Comparison of ENCODE assay signal across 8 cellular contexts in the genomic region with DNA sequence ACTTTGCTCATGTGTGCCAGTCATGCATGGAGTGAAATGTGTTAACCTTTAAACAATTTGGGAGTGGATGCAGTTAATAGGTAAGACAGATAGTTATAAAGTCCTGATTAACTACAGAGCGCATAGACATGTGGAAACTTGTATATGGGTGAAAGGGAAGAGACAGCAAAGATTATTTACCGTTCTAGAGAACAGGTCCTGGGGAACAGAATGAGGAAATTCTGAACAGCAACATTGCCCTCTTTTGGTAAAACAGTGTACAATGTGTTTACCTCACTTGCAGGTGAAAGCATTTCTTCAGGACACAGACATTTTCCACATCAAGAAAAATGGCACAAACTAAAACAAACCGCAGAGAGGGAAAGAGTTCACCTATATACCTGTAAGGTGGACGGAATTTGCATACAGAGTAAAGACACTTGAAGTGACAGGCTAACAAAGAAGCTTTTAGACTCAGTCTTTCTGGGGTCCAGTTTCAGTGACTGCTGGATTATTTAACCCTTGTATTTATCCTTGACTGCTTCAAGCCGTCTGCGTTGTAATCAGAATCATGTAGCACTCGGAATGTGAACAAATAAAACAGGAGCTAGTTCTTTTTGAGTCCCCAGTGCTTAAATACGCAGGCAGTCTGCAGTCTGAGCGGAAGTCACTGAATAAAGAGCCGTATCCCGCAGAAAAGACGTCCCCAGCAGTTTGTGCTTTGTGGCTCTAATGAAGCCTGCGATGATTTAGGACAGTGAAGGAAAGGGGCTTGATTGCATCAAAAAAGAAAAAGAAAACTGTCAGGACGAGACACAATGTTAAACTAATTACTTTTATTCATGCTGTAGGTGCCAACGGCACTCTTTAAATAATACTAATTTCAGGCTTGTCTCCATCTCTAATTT.
DNase-seq lines count a peak whose midpoint lies in the region; ATAC-seq, FAIRE-seq and TF ChIP-seq lines count a peak whose summit lies in the region.

No MANE protein-coding gene starts in this region.

- H3K27ac ChIP-seq in K562 (ENCODE audit: extremely low read depth, low read depth, low read length) (no peak overlapping the region), iPS-20b (ENCODE audit: low read length) (no peak overlapping the region), stomach smooth muscle (ENCODE audit: low read length) (no peak overlapping the region)

- H3K4me2 ChIP-seq in K562 (ENCODE audit: insufficient read depth, low read length) = peak overlapping the region; percentile 70

- TF ChIP-seq CTCF in AG09309 (IDR thresholded peaks at IDR 0.05; ENCODE audit: control insufficient read depth, insufficient read depth, low read depth, low read length, missing control alignments) (peak; percentile 30), K562 (IDR thresholded peaks at IDR 0.05 in 2 of 3, conservative IDR thresholded peaks at IDR 0.05 in 1 of 3; ENCODE audit: insufficient read depth in 2 of 3, low read depth in 1 of 3, low read length in 3 of 3) (peak; percentile 29 to 64 (median 61); a peak in 5 of 6 replicates)

- H3K79me2 ChIP-seq in K562 (ENCODE audit: control insufficient read depth, insufficient read depth, low read length) = no peaks in the 10 kb centered on the region

- 8% methylated on average over 15 of the region's 15 CpGs for WGBS in K562 (ENCODE audit: insufficient coverage, low coverage, missing lambda C conversion rate)

- no peak for TF ChIP-seq EP300 in K562 (IDR thresholded peaks at IDR 0.05; ENCODE audit: low read length)

- in situ Hi-C loops in K562 (cut with MboI) = no loop called here

- H3K36me3 ChIP-seq in K562 (ENCODE audit: control insufficient read depth, insufficient read depth, low read length) (no peaks in the 10 kb centered on the region), iPS-20b (ENCODE audit: insufficient read depth, low read depth, low read length) (no peaks in the 10 kb centered on the region), stomach smooth muscle (ENCODE audit: control insufficient read depth in 2 of 2, insufficient read depth in 2 of 2, low read length in 2 of 2) (no peaks in the 10 kb centered on the region)

- FAIRE-seq in K562 (lab: Jason Lieb, UNC) = peak; percentile 88

- TF ChIP-seq POLR2A in K562 (conservative IDR thresholded peaks at IDR 0.05) = no peak

- peak overlapping the region; percentile 88 for H2AFZ ChIP-seq in K562 (ENCODE audit: low read depth, low read length)

- no peaks in the 10 kb centered on the region for H4K20me1 ChIP-seq in K562 (replicated peaks; ENCODE audit: control insufficient read depth, insufficient read depth, low read length)

- H3K27me3 ChIP-seq in K562 (ENCODE audit: control insufficient read depth in 2 of 2, insufficient read depth in 2 of 2, low read length in 2 of 2) (no peaks in the 10 kb centered on the region), iPS-20b (ENCODE audit: insufficient read depth, low read length) (peaks cover 13% of the 10 kb centered on the region; the same call in 1 of the 2 replicates), stomach smooth muscle (ENCODE audit: control insufficient read depth in 1 of 2, insufficient read depth in 2 of 2, low read length in 2 of 2) (peaks cover 0 to 8% of the 10 kb centered on the region in 2 donors)

- H3K4me1 ChIP-seq in K562 (replicated peaks in 1 of 2; ENCODE audit: control insufficient read depth in 2 of 2, insufficient read depth in 2 of 2, low read length in 2 of 2) = no peaks in the 10 kb centered on the region
- H3K4me1 ChIP-seq in iPS-20b (ENCODE audit: insufficient read depth, low read length) = peaks cover 27% of the 10 kb centered on the region
- H3K4me1 ChIP-seq in stomach smooth muscle (ENCODE audit: control insufficient read depth, insufficient read depth, low read length) = no peaks in the 10 kb centered on the region

- CTCF ChIA-PET in K562 (lab: Yijun Ruan, JAX; ENCODE audit: low intra/inter-chr PET ratio) = interaction anchor here (1.1 to 1.2 kb wide), 2 partner anchors 557 to 1515 kb away, joined by 3 to 4 read pairs; no protein-coding TSS in a partner anchor

- no TSS peak for BruUV-seq in K562 (replicated peaks; lab: Mats Ljungman, UMichigan)

- H3K9me3 ChIP-seq in K562 (replicated peaks; ENCODE audit: control insufficient read depth, insufficient read depth, low read depth, low read length) (no peaks in the 10 kb centered on the region), iPS-20b (ENCODE audit: insufficient read depth, low read depth, low read length) (no peaks in the 10 kb centered on the region), stomach smooth muscle (ENCODE audit: control insufficient read depth in 2 of 2, low read length in 2 of 2) (no peaks in the 10 kb centered on the region)

- peak; percentile 83 to 87 for TF ChIP-seq RAD21 in K562 (CRISPR knock-in tag; conservative IDR thresholded peaks at IDR 0.05 in 1 of 2, IDR thresholded peaks at IDR 0.05 in 1 of 2)

- H3K9ac ChIP-seq in K562 (ENCODE audit: insufficient read depth in 1 of 2, low read depth in 2 of 2, low read length in 2 of 2) = peak overlapping the region in 1 of 2 experiments; percentile 19; a peak in 1 of 4 replicates
- peak overlapping the region; percentile 44; the same call in 1 of the 2 replicates for H3K9ac ChIP-seq in iPS-20b (ENCODE audit: low read depth, low read length)
- H3K9ac ChIP-seq in stomach smooth muscle (ENCODE audit: low read length in 2 of 2) = peak overlapping the region in 1 of 2 donors; percentile 0

- ATAC-seq in GM18502 (IDR thresholded peaks at IDR 0.05; ENCODE audit: poor library complexity, unreplicated experiment) (peak; percentile 38), HG03135 (IDR thresholded peaks at IDR 0.05; ENCODE audit: unreplicated experiment) (peak; percentile 57), K562 (peak; percentile 95)

- POLR2A ChIA-PET in K562 (lab: Yijun Ruan, JAX) = no interaction called here

- no peaks in the 10 kb centered on the region for H3K9me1 ChIP-seq in K562 (ENCODE audit: control insufficient read depth, insufficient read depth, low read length)

- no peak for DNase-seq in AG09309 (ENCODE audit: low read depth)
- DNase-seq in NCI-H2227 treated with DMSO at 0.1 percent for 48 hours (lab: John Stamatoyannopoulos, UW) = peak; percentile 94
- peak in 2 of 4 experiments; percentile 35 to 53 for DNase-seq in K562 (ENCODE audit: extremely low read depth in 1 of 4, low spot score in 3 of 4)
- no peak for DNase-seq in activated naive CD4-positive, alpha-beta T cell treated with Interleukin-2 at 50 U/mL for 16 hours

- intact Hi-C loops in K562 (cut with micrococcal nuclease) = loop anchor here (1.0 to 10.0 kb wide), 5 partner anchors 300 to 1515 kb away; no protein-coding TSS in a partner anchor

- peak overlapping the region; percentile 23 for H3K4me3 ChIP-seq in AG09309 (ENCODE audit: control insufficient read depth, low read depth, low read length)
- H3K4me3 ChIP-seq in K562 = peak overlapping the region; percentile 16
- H3K4me3 ChIP-seq in iPS-20b (ENCODE audit: low read length) = peak overlapping the region; percentile 59
- H3K4me3 ChIP-seq in stomach smooth muscle (ENCODE audit: low read length in 2 of 2) = peak overlapping the region; percentile 36 to 63

TF ChIP-seq in K562, 482 proteins besides CTCF, POLR2A, EP300 and RAD21 (continues in another document):
- TF ChIP-seq MEIS2 (IDR thresholded peaks at IDR 0.05; ENCODE audit: partially characterized antibody) (peak; percentile 7), ZNF24 (IDR thresholded peaks at IDR 0.05) (peak; percentile 76; the same call in 1 of the 2 replicates), ZNF75A (CRISPR knock-in tag; IDR thresholded peaks at IDR 0.05) (no peak), BDP1 (IDR thresholded peaks at IDR 0.05; ENCODE audit: insufficient read depth, insufficient read length) (no peak), STAG1 (CRISPR knock-in tag; IDR thresholded peaks at IDR 0.05; ENCODE audit: borderline replicate concordance) (no peak; the same call in 1 of the 2 replicates), DEAF1 (CRISPR knock-in tag; IDR thresholded peaks at IDR 0.05) (peak; percentile 71)
- TF ChIP-seq, protein P1, sequence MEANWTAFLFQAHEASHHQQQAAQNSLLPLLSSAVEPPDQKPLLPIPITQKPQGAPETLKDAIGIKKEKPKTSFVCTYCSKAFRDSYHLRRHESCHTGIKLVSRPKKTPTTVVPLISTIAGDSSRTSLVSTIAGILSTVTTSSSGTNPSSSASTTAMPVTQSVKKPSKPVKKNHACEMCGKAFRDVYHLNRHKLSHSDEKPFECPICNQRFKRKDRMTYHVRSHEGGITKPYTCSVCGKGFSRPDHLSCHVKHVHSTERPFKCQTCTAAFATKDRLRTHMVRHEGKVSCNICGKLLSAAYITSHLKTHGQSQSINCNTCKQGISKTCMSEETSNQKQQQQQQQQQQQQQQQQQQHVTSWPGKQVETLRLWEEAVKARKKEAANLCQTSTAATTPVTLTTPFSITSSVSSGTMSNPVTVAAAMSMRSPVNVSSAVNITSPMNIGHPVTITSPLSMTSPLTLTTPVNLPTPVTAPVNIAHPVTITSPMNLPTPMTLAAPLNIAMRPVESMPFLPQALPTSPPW (CRISPR knock-in tag; IDR thresholded peaks at IDR 0.05) = no peak

Comparison
In these comparisons a context has a peak if more than half of its experiments do, and no peak if none do; other contexts are left out.
1. ATAC-seq: peak in every context shown above with its lines; median percentile 95 in K562; 57 in HG03135; 38 in GM18502.